1 cellular context compared by ENCODE assay signal in genomic region chr19:18340990-18341868, GRCh38.
A peak's percentile ranks its signal among the peaks of the same experiment; 100 is the strongest.
TF ChIP-seq lines count a peak whose summit lies in the region.

No MANE protein-coding gene starts in this region.

TF ChIP-seq in HepG2, 621 proteins besides CTCF, POLR2A, EP300 and RAD21 (continued from another document):
- peak; percentile 59; the same call in 1 of the 2 replicates for TF ChIP-seq HIC2 (CRISPR knock-in tag; IDR thresholded peaks at IDR 0.05; ENCODE audit: low read depth)
- 0 out of 2 replicates have a peak, but pooled peaks have one; percentile 24 for TF ChIP-seq ZNF703 (CRISPR knock-in tag; IDR thresholded peaks at IDR 0.05; ENCODE audit: borderline replicate concordance)
- TF ChIP-seq ZNF558 (CRISPR knock-in tag; IDR thresholded peaks at IDR 0.05; ENCODE audit: borderline replicate concordance) = 0 out of 2 replicates have a peak, but pooled peaks have one; percentile 29
- TF ChIP-seq ZNF3 (CRISPR knock-in tag; IDR thresholded peaks at IDR 0.05) = no peak
- no peak for TF ChIP-seq GLMP (CRISPR knock-in tag; IDR thresholded peaks at IDR 0.05; ENCODE audit: borderline replicate concordance)
- TF ChIP-seq MEF2D (CRISPR knock-in tag; IDR thresholded peaks at IDR 0.05) = peak; percentile 40; the same call in 1 of the 2 replicates
- peak; percentile 17 for TF ChIP-seq PTBP1 (IDR thresholded peaks at IDR 0.05; ENCODE audit: low read depth, low read length, poor library complexity, severe bottlenecking)
- 0 out of 2 replicates have a peak, but pooled peaks have one; percentile 63 for TF ChIP-seq MED13 (CRISPR knock-in tag; IDR thresholded peaks at IDR 0.05)
- peak; percentile 54; the same call in 1 of the 2 replicates for TF ChIP-seq PHF8 (CRISPR knock-in tag; IDR thresholded peaks at IDR 0.05)
- peak; percentile 73 for TF ChIP-seq TARDBP (CRISPR knock-in tag; IDR thresholded peaks at IDR 0.05)
- peak; percentile 30; the same call in 1 of the 2 replicates for TF ChIP-seq HNF1B (CRISPR knock-in tag; IDR thresholded peaks at IDR 0.05)
- TF ChIP-seq TFAP4 (IDR thresholded peaks at IDR 0.05; ENCODE audit: borderline replicate concordance, low read depth) = peak; percentile 50; the same call in 1 of the 2 replicates
- TF ChIP-seq NR2F2 (IDR thresholded peaks at IDR 0.05; ENCODE audit: borderline replicate concordance, low read depth) = peak; percentile 47; the same call in 1 of the 2 replicates
- no peak for TF ChIP-seq ZNF430 (CRISPR knock-in tag; IDR thresholded peaks at IDR 0.05)
- TF ChIP-seq ZNF160 (CRISPR knock-in tag; IDR thresholded peaks at IDR 0.05) = no peak
- TF ChIP-seq RCOR2 (CRISPR knock-in tag; IDR thresholded peaks at IDR 0.05) = 0 out of 2 replicates have a peak, but pooled peaks have one; percentile 42
- no peak for TF ChIP-seq ZNF513 (CRISPR knock-in tag; conservative IDR thresholded peaks at IDR 0.05)
- peak; percentile 72; the same call in 1 of the 2 replicates for TF ChIP-seq NFKB2 (CRISPR knock-in tag; IDR thresholded peaks at IDR 0.05; ENCODE audit: borderline replicate concordance)
- peak; percentile 45 for TF ChIP-seq HOXA3 (CRISPR knock-in tag; IDR thresholded peaks at IDR 0.05)
- peak; percentile 25 for TF ChIP-seq AGO1 (IDR thresholded peaks at IDR 0.05; ENCODE audit: low read depth, low read length, poor library complexity, severe bottlenecking)
- TF ChIP-seq ZNF263 (CRISPR knock-in tag; IDR thresholded peaks at IDR 0.05) = no peak
- TF ChIP-seq ZNF101 (CRISPR knock-in tag; IDR thresholded peaks at IDR 0.05; ENCODE audit: borderline replicate concordance, low read depth) = no peak
- TF ChIP-seq LCORL (IDR thresholded peaks at IDR 0.05) = no peak
- TF ChIP-seq LCORL (CRISPR knock-in tag; IDR thresholded peaks at IDR 0.05) = peak; percentile 86; the same call in 1 of the 2 replicates
- TF ChIP-seq MXI1 (IDR thresholded peaks at IDR 0.05; ENCODE audit: borderline replicate concordance, low read depth, low read length) = peak; percentile 53; the same call in 1 of the 3 replicates
- TF ChIP-seq BCL6 (CRISPR knock-in tag; IDR thresholded peaks at IDR 0.05) = peak; percentile 18; the same call in 1 of the 2 replicates
- no peak for TF ChIP-seq NONO (IDR thresholded peaks at IDR 0.05)
- TF ChIP-seq NONO (CRISPR knock-in tag; conservative IDR thresholded peaks at IDR 0.05) = peak; percentile 79; the same call in 1 of the 2 replicates
- 0 out of 2 replicates have a peak, but pooled peaks have one; percentile 44 for TF ChIP-seq THRA (CRISPR knock-in tag; IDR thresholded peaks at IDR 0.05; ENCODE audit: borderline replicate concordance)
- TF ChIP-seq PRDM15 (CRISPR knock-in tag; IDR thresholded peaks at IDR 0.05) = 0 out of 2 replicates have a peak, but pooled peaks have one; percentile 29
- TF ChIP-seq THAP11 (CRISPR knock-in tag; IDR thresholded peaks at IDR 0.05) = peak; percentile 42; the same call in 1 of the 2 replicates
- peak; percentile 67 for TF ChIP-seq NR2C2 (CRISPR knock-in tag; IDR thresholded peaks at IDR 0.05; ENCODE audit: borderline replicate concordance)
